In the genomic region with DNA sequence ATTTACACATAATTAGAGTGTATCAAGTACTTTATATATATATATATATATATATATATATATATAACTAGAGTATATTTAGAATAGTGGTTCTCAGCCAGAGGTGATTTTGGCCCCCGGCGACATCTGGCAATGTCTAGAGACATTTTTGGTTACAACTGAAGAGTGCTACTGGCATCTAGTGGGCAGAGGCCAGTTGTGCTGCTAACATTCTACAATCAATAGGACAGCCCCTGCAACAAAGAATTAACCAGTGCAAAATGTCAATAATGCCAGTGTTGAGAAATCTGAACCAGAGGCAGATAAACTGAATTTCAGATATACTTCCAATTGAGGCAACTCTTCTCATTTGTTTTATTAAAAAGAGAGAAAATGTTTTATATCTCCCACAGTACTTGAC, we compare ENCODE assay signal across 8 cellular contexts. TPM values are rescaled to one million over a fixed set of nuclear protein-coding genes. Genes with fewer than 3 reads are reported as not detected.
DNase-seq lines count a peak whose midpoint lies in the region; ATAC-seq, FAIRE-seq and TF ChIP-seq lines count a peak whose summit lies in the region.

No MANE protein-coding gene starts in this region.

- H3K27me3 ChIP-seq in parathyroid adenoma (ENCODE audit: control insufficient read depth, insufficient read depth, low read length), result no peaks in the 10 kb centered on the region

- peaks cover 38% of the 10 kb centered on the region for H3K79me2 ChIP-seq in parathyroid adenoma

- peak; percentile 84 for ATAC-seq in HG02981 (IDR thresholded peaks at IDR 0.05; ENCODE audit: unreplicated experiment)
- ATAC-seq in GM21825 (IDR thresholded peaks at IDR 0.05; ENCODE audit: unreplicated experiment), result no peak

- no peak overlapping the region for H3K27ac Mint-ChIP-seq in endothelial cell (ENCODE audit: unreplicated experiment)

- FAIRE-seq in GM12892 (lab: Jason Lieb, UNC), result peak; percentile 86

- peaks cover 7% of the 10 kb centered on the region for H3K4me1 ChIP-seq in parathyroid adenoma

- H2AFZ ChIP-seq in parathyroid adenoma, result no peak overlapping the region

- in situ Hi-C loops in SK-MEL-5 (cut with HindIII; ENCODE audit: low pct_unique_long_range_greater_than_20kb, low sequenced_read_pairs), result no loop called here

- no peak overlapping the region for H3K4me3 Mint-ChIP-seq in endothelial cell (ENCODE audit: unreplicated experiment)

- H3K4me1 Mint-ChIP-seq in endothelial cell (ENCODE audit: unreplicated experiment), result peaks cover 11% of the 10 kb centered on the region

- no peak overlapping the region for H3K9ac ChIP-seq in parathyroid adenoma

- no peaks in the 10 kb centered on the region for H3K9me3 ChIP-seq in parathyroid adenoma (ENCODE audit: control insufficient read depth, low read length)

- no peaks in the 10 kb centered on the region for H3K36me3 ChIP-seq in parathyroid adenoma (ENCODE audit: control insufficient read depth, insufficient read depth, low read length)

- H3K36me3 Mint-ChIP-seq in endothelial cell (ENCODE audit: low read depth, unreplicated experiment), result peaks cover 31% of the 10 kb centered on the region

- no peak overlapping the region for H3K27ac ChIP-seq in parathyroid adenoma

- no peaks in the 10 kb centered on the region for H3K9me3 Mint-ChIP-seq in endothelial cell (ENCODE audit: unreplicated experiment)

- H3K4me2 ChIP-seq in parathyroid adenoma (ENCODE audit: low read length), result no peak overlapping the region

- no peak for TF ChIP-seq POLR2A in GM12892 (IDR thresholded peaks at IDR 0.05; ENCODE audit: low read depth, low read length)

- H3K4me3 ChIP-seq in AG10803 (ENCODE audit: low read length), result no peak overlapping the region
- H3K4me3 ChIP-seq in epithelial cell of proximal tubule (ENCODE audit: low read depth, low read length), result no peak overlapping the region
- H3K4me3 ChIP-seq in parathyroid adenoma (ENCODE audit: low read depth, low read length), result no peak overlapping the region

- H3K27me3 Mint-ChIP-seq in endothelial cell (ENCODE audit: unreplicated experiment), result no peaks in the 10 kb centered on the region

- DNase-seq in AG10803 (ENCODE audit: low read depth), result peak; percentile 39
- no peak for DNase-seq in GM12892 (ENCODE audit: insufficient read length)
- DNase-seq in SK-MEL-5 (ENCODE audit: low read depth, low spot score), result peak; percentile 73
- DNase-seq in epithelial cell of proximal tubule (ENCODE audit: low read depth), result no peak
- no peak for DNase-seq in endothelial cell (ENCODE audit: low spot score)

- TF ChIP-seq CTCF in AG10803 (conservative IDR thresholded peaks at IDR 0.05; ENCODE audit: low read length), result peak; percentile 52
- TF ChIP-seq CTCF in epithelial cell of proximal tubule (conservative IDR thresholded peaks at IDR 0.05; ENCODE audit: low read depth, low read length), result peak; percentile 68
- TF ChIP-seq CTCF in parathyroid adenoma (IDR thresholded peaks at IDR 0.05), result peak; percentile 25
- TF ChIP-seq CTCF in endothelial cell (IDR thresholded peaks at IDR 0.05; ENCODE audit: unreplicated experiment), result no peak

RNA-seq across cellular contexts. Expression of a gene that starts 8.9 kb away (rescaled TPM):
- 15.8 TPM for polyA plus RNA-seq in GM12892 (2012; ENCODE audit: missing spikeins)
- total RNA-seq in SK-MEL-5 (2014; rRNA removed; shearing (Covaris generic)), result 32.0 and 35.2 TPM in 2 replicates
- 18.5 and 25.1 TPM in 2 replicates for polyA plus RNA-seq in SK-MEL-5 (2015; cell fraction: cytosol; rRNA removed)
- 9.3 and 9.6 TPM in 2 replicates for polyA plus RNA-seq in SK-MEL-5 (2015; cell fraction: nucleus; rRNA removed)
- 9.5 and 13.4 TPM in 2 replicates for total RNA-seq in epithelial cell of proximal tubule
- 34.6 TPM for total RNA-seq in endothelial cell (ENCODE audit: unreplicated experiment)

Comparison
In these comparisons a context has a peak if more than half of its experiments do, and no peak if none do; other contexts are left out.
1. DNase-seq: peak in AG10803 (single experiment) and SK-MEL-5 (single experiment); none in GM12892 (single experiment), epithelial cell of proximal tubule (single experiment) and endothelial cell (single experiment).